In the genomic region with DNA sequence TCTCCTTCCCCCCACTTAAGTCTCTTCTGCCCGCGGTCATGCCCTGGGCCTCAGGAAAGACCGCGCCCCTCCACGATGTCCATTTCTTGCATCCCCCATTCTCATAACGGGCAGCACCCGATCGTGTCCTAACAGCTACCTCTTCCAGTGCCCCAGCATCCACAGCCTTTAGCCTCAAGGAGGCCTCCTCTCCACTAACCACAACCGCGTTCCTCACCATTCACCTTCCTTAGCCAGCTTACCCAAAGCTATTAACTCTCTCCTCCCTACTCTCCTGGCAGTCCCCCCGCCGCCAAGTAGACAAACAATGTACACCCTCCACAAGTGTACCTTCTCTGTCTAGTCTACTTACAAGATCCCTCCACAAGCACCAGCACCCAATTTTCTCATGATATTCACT, we compare ENCODE assay signal across 8 cellular contexts. TPM values are rescaled to one million over a fixed set of nuclear protein-coding genes. Genes with fewer than 3 reads are reported as not detected.
DNase-seq lines count a peak whose midpoint lies in the region; ATAC-seq and TF ChIP-seq lines count a peak whose summit lies in the region.

No MANE protein-coding gene starts in this region.

- H3K27ac ChIP-seq in rectal smooth muscle tissue (ENCODE audit: low read depth, low read length), result peak overlapping the region; percentile 83

- POLR2A ChIA-PET in activated CD4-positive, alpha-beta memory T cell treated with anti-CD3 and anti-CD28 coated beads for 36 hours (lab: Charles Lee), result no interaction called here

- H3K27me3 Mint-ChIP-seq in activated CD4-positive, alpha-beta memory T cell treated with anti-CD3 and anti-CD28 coated beads for 36 hours, result no peaks in the 10 kb centered on the region

- peak overlapping the region; percentile 83 for H3K4me3 Mint-ChIP-seq in activated CD4-positive, alpha-beta memory T cell treated with anti-CD3 and anti-CD28 coated beads for 36 hours

- no peaks in the 10 kb centered on the region for H3K9me3 Mint-ChIP-seq in activated CD4-positive, alpha-beta memory T cell treated with anti-CD3 and anti-CD28 coated beads for 36 hours

- H3K36me3 Mint-ChIP-seq in activated CD4-positive, alpha-beta memory T cell treated with anti-CD3 and anti-CD28 coated beads for 36 hours, result no peaks in the 10 kb centered on the region

- peak; percentile 1 for DNase-seq in activated CD4-positive, alpha-beta T cell treated with anti-CD3 and anti-CD28 coated beads for 48 hours
- no peak for DNase-seq in activated CD4-positive, alpha-beta T cell treated with anti-CD3 and anti-CD28 coated beads, Interleukin-2, amount 50 U/mL, for 48 hours
- DNase-seq in activated CD4-positive, alpha-beta memory T cell treated with anti-CD3 and anti-CD28 coated beads for 36 hours, result peak; percentile 9
- DNase-seq in left cardiac atrium (no peak), KG1 (lab: John Stamatoyannopoulos, UW) (no peak), erythroblast (lab: John Stamatoyannopoulos, UW) (no peak)

- peak; percentile 9 to 10 for ATAC-seq in left cardiac atrium
- no peak for ATAC-seq in GM19397 (IDR thresholded peaks at IDR 0.05; ENCODE audit: unreplicated experiment)

- CTCF ChIA-PET in activated CD4-positive, alpha-beta memory T cell treated with anti-CD3 and anti-CD28 coated beads for 36 hours (lab: Charles Lee), result interaction anchor here (0.7 to 0.9 kb wide), 2 partner anchors 161 to 1475 kb away, joined by 3 read pairs; a partner anchor contains a TSS

- H3K9ac ChIP-seq in rectal smooth muscle tissue (ENCODE audit: low read length), result peak overlapping the region; percentile 50

- peak overlapping the region; percentile 94 for H3K27ac Mint-ChIP-seq in activated CD4-positive, alpha-beta memory T cell treated with anti-CD3 and anti-CD28 coated beads for 36 hours

- H3K4me3 ChIP-seq in rectal smooth muscle tissue (ENCODE audit: low read length), result peak overlapping the region; percentile 69

- H3K36me3 ChIP-seq in rectal smooth muscle tissue (ENCODE audit: control insufficient read depth, insufficient read depth, low read length), result no peaks in the 10 kb centered on the region

- intact Hi-C loops in activated CD4-positive, alpha-beta memory T cell treated with anti-CD3 and anti-CD28 coated beads for 36 hours (cut with micrococcal nuclease), result loop anchor here (2.0 to 10.0 kb wide), 6 partner anchors 105 to 977 kb away; a partner anchor contains a TSS
- intact Hi-C loops in left cardiac atrium (cut with DNase I), result no loop called here

- H3K27me3 ChIP-seq in rectal smooth muscle tissue (ENCODE audit: control insufficient read depth, insufficient read depth, low read length), result peaks cover 2% of the 10 kb centered on the region

- no peak for TF ChIP-seq POLR2A in erythroblast (IDR thresholded peaks at IDR 0.05; ENCODE audit: low read length)

- no peaks in the 10 kb centered on the region for H3K4me1 ChIP-seq in rectal smooth muscle tissue (ENCODE audit: control insufficient read depth, insufficient read depth, low read length)

- H3K4me1 Mint-ChIP-seq in activated CD4-positive, alpha-beta memory T cell treated with anti-CD3 and anti-CD28 coated beads for 36 hours (ENCODE audit: low read depth), result peaks cover 9% of the 10 kb centered on the region

RNA-seq across cellular contexts. Expression of a gene that starts 58.6 kb away (rescaled TPM):
- under 1 TPM; 0.68 to 0.88 TPM for total RNA-seq in activated CD4-positive, alpha-beta memory T cell treated with anti-CD3 and anti-CD28 coated beads for 36 hours
- not detected for total RNA-seq in left cardiac atrium

Comparison
In these comparisons a context has a peak if more than half of its experiments do, and no peak if none do; other contexts are left out.
1. DNase-seq: peak in activated CD4-positive, alpha-beta T cell treated with anti-CD3 and anti-CD28 coated beads for 48 hours (single experiment) and activated CD4-positive, alpha-beta memory T cell treated with anti-CD3 and anti-CD28 coated beads for 36 hours (single experiment); none in activated CD4-positive, alpha-beta T cell treated with anti-CD3 and anti-CD28 coated beads, Interleukin-2, amount 50 U/mL, for 48 hours (0 of 2), left cardiac atrium (single experiment), KG1 (single experiment) and erythroblast (0 of 2).